In the genomic region with DNA sequence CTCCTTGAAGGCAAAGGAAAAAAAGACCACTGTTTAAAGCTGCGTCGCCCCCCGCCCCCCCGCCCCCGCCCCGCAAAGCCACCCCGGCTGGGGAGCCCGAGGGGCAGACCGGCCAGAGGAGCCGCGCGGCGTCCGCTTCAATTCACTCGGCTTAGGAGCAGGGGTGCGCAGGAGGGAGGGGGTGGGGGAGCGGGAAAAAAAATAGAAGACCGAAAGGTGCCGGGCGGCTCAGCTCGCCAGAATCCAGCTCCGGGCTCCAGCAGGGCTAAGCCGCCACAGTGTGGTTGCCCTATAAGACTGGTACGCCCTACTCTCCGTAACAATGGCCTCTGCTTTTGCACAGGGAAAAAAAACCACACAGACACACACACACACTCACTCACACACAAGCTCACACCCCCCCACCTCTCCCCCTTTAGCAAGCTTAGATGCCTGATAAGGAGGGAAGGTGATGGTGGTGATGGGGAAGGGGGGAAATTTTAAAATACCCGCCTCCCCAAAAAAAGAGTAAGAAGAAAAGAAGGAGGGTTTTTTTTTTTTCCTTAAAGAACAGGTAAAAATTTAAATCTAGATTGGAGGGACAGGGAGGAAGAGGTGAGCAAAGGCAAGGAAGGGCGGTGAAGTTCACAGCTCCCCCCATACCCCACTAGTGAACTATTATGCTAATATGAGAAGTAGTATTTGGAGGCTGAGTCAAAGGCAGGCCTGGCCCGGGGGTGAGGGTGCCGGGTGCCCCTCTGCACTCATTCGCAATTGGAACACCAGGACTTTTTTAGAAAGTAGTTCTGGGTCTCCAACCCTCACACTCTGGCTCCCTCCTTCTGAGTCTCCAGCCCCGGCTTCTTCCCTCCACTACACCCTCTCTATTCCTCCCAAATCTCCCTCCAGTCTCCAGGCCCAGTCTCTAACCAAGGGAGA, we compare ENCODE assay signal across 8 cellular contexts. TPM values are rescaled to one million over a fixed set of nuclear protein-coding genes. Genes with fewer than 3 reads are reported as not detected.
DNase-seq lines count a peak whose midpoint lies in the region; ATAC-seq, FAIRE-seq and TF ChIP-seq lines count a peak whose summit lies in the region.

No MANE protein-coding gene starts in this region.

- H3K4me3 ChIP-seq in adrenal gland: peak overlapping the region in 2 of 4 donors; percentile 29 to 60
- no peak overlapping the region for H3K4me3 ChIP-seq in HepG2 (replicated peaks in 1 of 3; ENCODE audit: insufficient read depth in 1 of 3, low read depth in 2 of 3, low read length in 3 of 3)
- H3K4me3 ChIP-seq in uterus: peak overlapping the region; percentile 35 to 40

- H3K4me1 Mint-ChIP-seq in activated naive CD4-positive, alpha-beta T cell treated with anti-CD3 and anti-CD28 coated beads for 36 hours (ENCODE audit: low read depth): peaks cover 6% of the 10 kb centered on the region

- TF ChIP-seq EP300 in HepG2 (IDR thresholded peaks at IDR 0.05; ENCODE audit: low read depth in 2 of 2, low read length in 2 of 2) (no peak), HepG2 (CRISPR knock-in tag; IDR thresholded peaks at IDR 0.05; ENCODE audit: borderline replicate concordance) (no peak)

- DNase-seq in activated naive CD4-positive, alpha-beta T cell treated with anti-CD3 and anti-CD28 coated beads for 36 hours: peak; percentile 31
- no peak for DNase-seq in activated naive CD4-positive, alpha-beta T cell treated with anti-CD3 and anti-CD28 coated beads, Interleukin-2, amount 50 U/mL, for 16 hours
- DNase-seq in adrenal gland (peak in 3 of 7 donors; percentile 38 to 56 (median 53)), HepG2 (ENCODE audit: low spot score) (no peak), uterus (no peak), epidermal melanocyte (ENCODE audit: insufficient read length, low spot score) (no peak), omental fat pad (ENCODE audit: low spot score) (no peak)

- 13 to 29% (median 20%) methylated on average over 15 to 31 of the region's 31 CpGs for WGBS in adrenal gland, 4 donors
- 16% methylated on average over 31 of the region's 31 CpGs for WGBS in HepG2 (ENCODE audit: low lambda C conversion rate)

- peaks cover 7% of the 10 kb centered on the region for H3K27me3 Mint-ChIP-seq in activated naive CD4-positive, alpha-beta T cell treated with anti-CD3 and anti-CD28 coated beads for 36 hours (ENCODE audit: low read depth)

- POLR2A ChIA-PET in HepG2 (lab: Yijun Ruan, JAX): no interaction called here

- no peak overlapping the region for H2AFZ ChIP-seq in HepG2 (ENCODE audit: low read length)

- H3K79me2 ChIP-seq in HepG2 (ENCODE audit: insufficient read depth, low read length): no peaks in the 10 kb centered on the region

- TF ChIP-seq CTCF in adrenal gland (IDR thresholded peaks at IDR 0.05) (no peak), HepG2 (CRISPR knock-in tag; IDR thresholded peaks at IDR 0.05) (no peak), uterus (IDR thresholded peaks at IDR 0.05) (no peak), omental fat pad (IDR thresholded peaks at IDR 0.05) (no peak)

- H3K27ac ChIP-seq in adrenal gland (peak overlapping the region in 4 of 5 donors; percentile 30 to 89 (median 74)), HepG2 (ENCODE audit: extremely low read length, insufficient read depth, low read length) (no peak overlapping the region), uterus (peak overlapping the region; percentile 67 to 86)

- no peaks in the 10 kb centered on the region for H3K9me3 Mint-ChIP-seq in activated naive CD4-positive, alpha-beta T cell treated with anti-CD3 and anti-CD28 coated beads for 36 hours

- intact Hi-C loops in activated naive CD4-positive, alpha-beta T cell treated with anti-CD3 and anti-CD28 coated beads for 36 hours (cut with micrococcal nuclease): loop anchor here (1.0 kb wide), 1 partner anchor 43 kb away; no protein-coding TSS in a partner anchor
- intact Hi-C loops in adrenal gland (cut with DNase I) (no loop called here), HepG2 (cut with micrococcal nuclease; ENCODE audit: unreplicated experiment) (no loop called here), uterus (cut with DNase I; ENCODE audit: low total_unique reads) (no loop called here)

- no peak for TF ChIP-seq POLR2A in adrenal gland (IDR thresholded peaks at IDR 0.05)
- no peak for TF ChIP-seq POLR2A in HepG2 (IDR thresholded peaks at IDR 0.05; ENCODE audit: insufficient read depth in 1 of 2, low read depth in 2 of 2, low read length in 2 of 2)
- no peak for TF ChIP-seq POLR2A in uterus (IDR thresholded peaks at IDR 0.05)

- H3K4me3 Mint-ChIP-seq in activated naive CD4-positive, alpha-beta T cell treated with anti-CD3 and anti-CD28 coated beads for 36 hours: peak overlapping the region; percentile 82

- no peaks in the 10 kb centered on the region for H3K36me3 Mint-ChIP-seq in activated naive CD4-positive, alpha-beta T cell treated with anti-CD3 and anti-CD28 coated beads for 36 hours (ENCODE audit: low read depth)

- no peak overlapping the region for H3K4me2 ChIP-seq in HepG2 (ENCODE audit: low read depth, low read length)

- TF ChIP-seq RAD21 in HepG2 (CRISPR knock-in tag; IDR thresholded peaks at IDR 0.05): no peak

- no peak overlapping the region for H3K27ac Mint-ChIP-seq in activated naive CD4-positive, alpha-beta T cell treated with anti-CD3 and anti-CD28 coated beads for 36 hours

- no peaks in the 10 kb centered on the region; the same call in 1 of the 2 replicates for H4K20me1 ChIP-seq in HepG2 (ENCODE audit: insufficient read depth, low read length)

- no peak overlapping the region for H3K9ac ChIP-seq in HepG2 (ENCODE audit: insufficient read depth, low read depth, low read length)

- FAIRE-seq in HepG2 (lab: Jason Lieb, UNC): no peak

- no peaks in the 10 kb centered on the region for H3K36me3 ChIP-seq in adrenal gland (replicated peaks in 1 of 2)
- no peaks in the 10 kb centered on the region for H3K36me3 ChIP-seq in HepG2 (replicated peaks in 1 of 2; ENCODE audit: control insufficient read depth in 1 of 2, insufficient read depth in 2 of 2, low read length in 2 of 2)
- no peaks in the 10 kb centered on the region for H3K36me3 ChIP-seq in uterus

- H3K9me3 ChIP-seq in adrenal gland (replicated peaks in 1 of 3): no peaks in the 10 kb centered on the region
- no peaks in the 10 kb centered on the region for H3K9me3 ChIP-seq in HepG2 (ENCODE audit: low read length)
- no peaks in the 10 kb centered on the region for H3K9me3 ChIP-seq in uterus

- no TSS peak for BruUV-seq in HepG2 (replicated peaks; lab: Mats Ljungman, UMichigan)

- in situ Hi-C loops in HepG2 (cut with HindIII; ENCODE audit: extremely low pct_ligation_motif_present, low pct_unique_long_range_greater_than_20kb): no loop called here

- H3K27me3 ChIP-seq in adrenal gland (no peaks in the 10 kb centered on the region), HepG2 (ENCODE audit: control insufficient read depth in 1 of 2, insufficient read depth in 2 of 2, low read length in 2 of 2) (peaks cover 39 to 95% of the 10 kb centered on the region in 2 experiments), uterus (no peaks in the 10 kb centered on the region)

- CTCF ChIA-PET in activated naive CD4-positive, alpha-beta T cell treated with anti-CD3 and anti-CD28 coated beads for 36 hours (lab: Charles Lee): interaction anchor here (1.0 to 2.7 kb wide), 3 partner anchors 8 to 65 kb away, joined by 3 to 9 read pairs (median 3); no protein-coding TSS in a partner anchor
- CTCF ChIA-PET in HepG2 (lab: Yijun Ruan, JAX; ENCODE audit: low intra/inter-chr PET ratio, low total read pairs): no interaction called here

- H3K4me1 ChIP-seq in adrenal gland (replicated peaks in 1 of 2) (peaks cover 0 to 39% of the 10 kb centered on the region in 2 donors), HepG2 (ENCODE audit: insufficient read depth, low read length) (no peaks in the 10 kb centered on the region), uterus (peaks cover 3 to 8% of the 10 kb centered on the region in 2 donors)

- ATAC-seq in HepG2 (no peak), HG03432 (IDR thresholded peaks at IDR 0.05; ENCODE audit: unreplicated experiment) (no peak), omental fat pad (ENCODE audit: low FRiP score) (no peak)

RNA-seq across cellular contexts. Expression of gene HOXB2, which starts 11.0 kb away (rescaled TPM):
- total RNA-seq in activated naive CD4-positive, alpha-beta T cell treated with anti-CD3 and anti-CD28 coated beads for 36 hours: 10 to 100 TPM; 15.6 to 18.2 TPM
- total RNA-seq in adrenal gland (10 to 100 TPM; 10.6 to 61.1 (median 29.0) TPM), HepG2 (2016; rRNA removed; fragmentation: Illumina TruSeq; extraction: Trizol) (not detected in 2 replicates), uterus (10 to 100 TPM in 3 of 4 donors, 1 to 10 TPM in 1; 4.6 to 24.4 (median 17.4) TPM), omental fat pad (10 to 100 TPM in 3 of 4 donors, 1 to 10 TPM in 1; 9.7 to 35.2 (median 16.3) TPM)
- polyA plus RNA-seq in adrenal gland (10 to 100 TPM; 17.9 to 73.6 (median 24.2) TPM), HepG2 (2011; rRNA removed) (not detected in 2 replicates)
- total RNA-seq in HepG2 (2016; cell fraction: cytosol; rRNA removed; fragmentation: Illumina TruSeq; extraction: Trizol; ENCODE audit: low read depth): not detected in 2 replicates
- not detected in 2 replicates for total RNA-seq in HepG2 (2016; cell fraction: insoluble cytoplasmic fraction; rRNA removed; fragmentation: Illumina TruSeq; extraction: Trizol)
- total RNA-seq in HepG2 (2016; cell fraction: membrane; rRNA removed; fragmentation: Illumina TruSeq; extraction: Trizol): not detected in 2 replicates
- not detected in 2 replicates for total RNA-seq in HepG2 (2016; cell fraction: nucleus; rRNA removed; fragmentation: Illumina TruSeq; extraction: Trizol)
- not detected in 2 replicates for polyA plus RNA-seq in HepG2 (2011; cell fraction: cytosol; rRNA removed)
- polyA plus RNA-seq in HepG2 (2011; cell fraction: nucleus; rRNA removed): not detected in 2 replicates
- polyA plus RNA-seq in HepG2 (2012): not detected in 2 replicates
- not detected in 2 replicates for polyA plus RNA-seq in HepG2 (2016; cell fraction: cytosol; fragmentation: Illumina TruSeq; extraction: Trizol; ENCODE audit: low read depth)
- not detected in 2 replicates for polyA plus RNA-seq in HepG2 (2016; cell fraction: insoluble cytoplasmic fraction; fragmentation: Illumina TruSeq; extraction: Trizol; ENCODE audit: low read depth)
- not detected in 2 replicates for polyA plus RNA-seq in HepG2 (2016; cell fraction: membrane; fragmentation: Illumina TruSeq; extraction: Trizol; ENCODE audit: low read depth)
- not detected in 2 replicates for polyA plus RNA-seq in HepG2 (2016; cell fraction: nucleus; fragmentation: Illumina TruSeq; extraction: Trizol; ENCODE audit: insufficient read depth, low read depth)
- polyA minus RNA-seq in HepG2 (2011; rRNA and poly(A)+ RNA removed; ENCODE audit: low replicate concordance): 0.28 TPM in 1 of 2 replicates, not detected in the other
- not detected in 2 replicates for polyA minus RNA-seq in HepG2 (2011; cell fraction: cytosol; rRNA and poly(A)+ RNA removed)
- not detected in 2 replicates for polyA minus RNA-seq in HepG2 (2011; cell fraction: nucleus; rRNA and poly(A)+ RNA removed)

RNA-seq across cellular contexts. Expression of gene HOXB4, which starts 22.3 kb away (rescaled TPM):
- total RNA-seq in activated naive CD4-positive, alpha-beta T cell treated with anti-CD3 and anti-CD28 coated beads for 36 hours: 1 to 10 TPM; 2.3 to 2.5 TPM
- total RNA-seq in adrenal gland: 1 to 10 TPM; 1.7 to 9.8 (median 3.3) TPM
- 1 to 10 TPM; 3.1 to 4.7 (median 4.5) TPM for polyA plus RNA-seq in adrenal gland
- total RNA-seq in HepG2 (2016; rRNA removed; fragmentation: Illumina TruSeq; extraction: Trizol): not detected in 2 replicates
- total RNA-seq in HepG2 (2016; cell fraction: cytosol; rRNA removed; fragmentation: Illumina TruSeq; extraction: Trizol; ENCODE audit: low read depth): not detected in 2 replicates
- not detected in 2 replicates for total RNA-seq in HepG2 (2016; cell fraction: insoluble cytoplasmic fraction; rRNA removed; fragmentation: Illumina TruSeq; extraction: Trizol)
- not detected in 2 replicates for total RNA-seq in HepG2 (2016; cell fraction: membrane; rRNA removed; fragmentation: Illumina TruSeq; extraction: Trizol)
- total RNA-seq in HepG2 (2016; cell fraction: nucleus; rRNA removed; fragmentation: Illumina TruSeq; extraction: Trizol): not detected in 2 replicates
- polyA plus RNA-seq in HepG2 (2011; rRNA removed): not detected in 2 replicates
- polyA plus RNA-seq in HepG2 (2011; cell fraction: cytosol; rRNA removed): not detected in 2 replicates
- not detected in 2 replicates for polyA plus RNA-seq in HepG2 (2011; cell fraction: nucleus; rRNA removed)
- polyA plus RNA-seq in HepG2 (2012): not detected in 2 replicates
- not detected in 2 replicates for polyA plus RNA-seq in HepG2 (2016; cell fraction: cytosol; fragmentation: Illumina TruSeq; extraction: Trizol; ENCODE audit: low read depth)
- not detected in 2 replicates for polyA plus RNA-seq in HepG2 (2016; cell fraction: insoluble cytoplasmic fraction; fragmentation: Illumina TruSeq; extraction: Trizol; ENCODE audit: low read depth)
- polyA plus RNA-seq in HepG2 (2016; cell fraction: membrane; fragmentation: Illumina TruSeq; extraction: Trizol; ENCODE audit: low read depth): not detected in 2 replicates
- not detected in 2 replicates for polyA plus RNA-seq in HepG2 (2016; cell fraction: nucleus; fragmentation: Illumina TruSeq; extraction: Trizol; ENCODE audit: insufficient read depth, low read depth)
- 0.04 and 0.49 TPM in 2 replicates for polyA minus RNA-seq in HepG2 (2011; rRNA and poly(A)+ RNA removed; ENCODE audit: low replicate concordance)
- polyA minus RNA-seq in HepG2 (2011; cell fraction: cytosol; rRNA and poly(A)+ RNA removed): not detected in 2 replicates
- not detected in 2 replicates for polyA minus RNA-seq in HepG2 (2011; cell fraction: nucleus; rRNA and poly(A)+ RNA removed)
- 1 to 10 TPM in 2 of 4 donors, under 1 TPM in 1, not detected in 1; 0.88 to 6.9 (median 5.5) TPM for total RNA-seq in uterus
- total RNA-seq in omental fat pad: 1 to 10 TPM; 1.6 to 8.7 (median 3.4) TPM

RNA-seq across cellular contexts. Expression of gene HOXB1, which starts 25.1 kb away (rescaled TPM):
- total RNA-seq in activated naive CD4-positive, alpha-beta T cell treated with anti-CD3 and anti-CD28 coated beads for 36 hours: not detected
- not detected for total RNA-seq in adrenal gland
- not detected for polyA plus RNA-seq in adrenal gland
- not detected in 2 replicates for total RNA-seq in HepG2 (2016; rRNA removed; fragmentation: Illumina TruSeq; extraction: Trizol)
- not detected in 2 replicates for total RNA-seq in HepG2 (2016; cell fraction: cytosol; rRNA removed; fragmentation: Illumina TruSeq; extraction: Trizol; ENCODE audit: low read depth)
- total RNA-seq in HepG2 (2016; cell fraction: insoluble cytoplasmic fraction; rRNA removed; fragmentation: Illumina TruSeq; extraction: Trizol): not detected in 2 replicates
- total RNA-seq in HepG2 (2016; cell fraction: membrane; rRNA removed; fragmentation: Illumina TruSeq; extraction: Trizol): not detected in 2 replicates
- total RNA-seq in HepG2 (2016; cell fraction: nucleus; rRNA removed; fragmentation: Illumina TruSeq; extraction: Trizol): not detected in 2 replicates
- not detected in 2 replicates for polyA plus RNA-seq in HepG2 (2011; rRNA removed)
- not detected in 2 replicates for polyA plus RNA-seq in HepG2 (2011; cell fraction: cytosol; rRNA removed)
- polyA plus RNA-seq in HepG2 (2011; cell fraction: nucleus; rRNA removed): not detected in 2 replicates
- polyA plus RNA-seq in HepG2 (2012): not detected in 2 replicates
- polyA plus RNA-seq in HepG2 (2016; cell fraction: cytosol; fragmentation: Illumina TruSeq; extraction: Trizol; ENCODE audit: low read depth): not detected in 2 replicates
- polyA plus RNA-seq in HepG2 (2016; cell fraction: insoluble cytoplasmic fraction; fragmentation: Illumina TruSeq; extraction: Trizol; ENCODE audit: low read depth): not detected in 2 replicates
- polyA plus RNA-seq in HepG2 (2016; cell fraction: membrane; fragmentation: Illumina TruSeq; extraction: Trizol; ENCODE audit: low read depth): not detected in 2 replicates
- polyA plus RNA-seq in HepG2 (2016; cell fraction: nucleus; fragmentation: Illumina TruSeq; extraction: Trizol; ENCODE audit: insufficient read depth, low read depth): not detected in 2 replicates
- polyA minus RNA-seq in HepG2 (2011; rRNA and poly(A)+ RNA removed; ENCODE audit: low replicate concordance): not detected in 2 replicates
- polyA minus RNA-seq in HepG2 (2011; cell fraction: cytosol; rRNA and poly(A)+ RNA removed): not detected in 2 replicates
- polyA minus RNA-seq in HepG2 (2011; cell fraction: nucleus; rRNA and poly(A)+ RNA removed): not detected in 2 replicates
- total RNA-seq in uterus: not detected
- not detected for total RNA-seq in omental fat pad

RNA-seq across cellular contexts. Expression of gene HOXB3, which starts 34.2 kb away (rescaled TPM):
- 1 to 10 TPM; 2.0 TPM for total RNA-seq in activated naive CD4-positive, alpha-beta T cell treated with anti-CD3 and anti-CD28 coated beads for 36 hours
- total RNA-seq in adrenal gland: 10 to 100 TPM in 4 of 8 donors, 1 to 10 TPM in 4; 2.3 to 18.8 (median 8.8) TPM
- 10 to 100 TPM in 2 of 3 donors, 1 to 10 TPM in 1; 3.3 to 28.8 (median 11.4) TPM for polyA plus RNA-seq in adrenal gland
- total RNA-seq in HepG2 (2016; rRNA removed; fragmentation: Illumina TruSeq; extraction: Trizol): not detected in 2 replicates
- not detected in 2 replicates for total RNA-seq in HepG2 (2016; cell fraction: cytosol; rRNA removed; fragmentation: Illumina TruSeq; extraction: Trizol; ENCODE audit: low read depth)
- not detected in 2 replicates for total RNA-seq in HepG2 (2016; cell fraction: insoluble cytoplasmic fraction; rRNA removed; fragmentation: Illumina TruSeq; extraction: Trizol)
- not detected in 2 replicates for total RNA-seq in HepG2 (2016; cell fraction: membrane; rRNA removed; fragmentation: Illumina TruSeq; extraction: Trizol)
- total RNA-seq in HepG2 (2016; cell fraction: nucleus; rRNA removed; fragmentation: Illumina TruSeq; extraction: Trizol): not detected in 2 replicates
- polyA plus RNA-seq in HepG2 (2011; rRNA removed): not detected in 2 replicates
- not detected in 2 replicates for polyA plus RNA-seq in HepG2 (2011; cell fraction: cytosol; rRNA removed)
- polyA plus RNA-seq in HepG2 (2011; cell fraction: nucleus; rRNA removed): 0.28 TPM in 1 of 2 replicates, not detected in the other
- polyA plus RNA-seq in HepG2 (2012): not detected in 2 replicates
- not detected in 2 replicates for polyA plus RNA-seq in HepG2 (2016; cell fraction: cytosol; fragmentation: Illumina TruSeq; extraction: Trizol; ENCODE audit: low read depth)
- not detected in 2 replicates for polyA plus RNA-seq in HepG2 (2016; cell fraction: insoluble cytoplasmic fraction; fragmentation: Illumina TruSeq; extraction: Trizol; ENCODE audit: low read depth)
- not detected in 2 replicates for polyA plus RNA-seq in HepG2 (2016; cell fraction: membrane; fragmentation: Illumina TruSeq; extraction: Trizol; ENCODE audit: low read depth)
- not detected in 2 replicates for polyA plus RNA-seq in HepG2 (2016; cell fraction: nucleus; fragmentation: Illumina TruSeq; extraction: Trizol; ENCODE audit: insufficient read depth, low read depth)
- 2.3 TPM in 1 of 2 replicates, not detected in the other for polyA minus RNA-seq in HepG2 (2011; rRNA and poly(A)+ RNA removed; ENCODE audit: low replicate concordance)
- polyA minus RNA-seq in HepG2 (2011; cell fraction: cytosol; rRNA and poly(A)+ RNA removed): not detected in 2 replicates
- not detected in 2 replicates for polyA minus RNA-seq in HepG2 (2011; cell fraction: nucleus; rRNA and poly(A)+ RNA removed)
- 10 to 100 TPM; 10.6 to 30.0 (median 18.0) TPM for total RNA-seq in uterus
- 10 to 100 TPM in 2 of 4 donors, 1 to 10 TPM in 2; 4.8 to 30.3 (median 10.6) TPM for total RNA-seq in omental fat pad

RNA-seq across cellular contexts. Expression of gene HOXB5, which starts 37.7 kb away (rescaled TPM):
- total RNA-seq in activated naive CD4-positive, alpha-beta T cell treated with anti-CD3 and anti-CD28 coated beads for 36 hours: not detected
- total RNA-seq in adrenal gland (1 to 10 TPM in 6 of 8 donors, under 1 TPM in 2; 0.12 to 4.8 (median 2.7) TPM), HepG2 (2016; rRNA removed; fragmentation: Illumina TruSeq; extraction: Trizol) (not detected in 2 replicates), uterus (1 to 10 TPM in 1 of 4 donors, under 1 TPM in 2, not detected in 1; 0.55 to 2.5 (median 0.59) TPM), omental fat pad (1 to 10 TPM in 2 of 4 donors, under 1 TPM in 2; 0.72 to 3.3 (median 1.4) TPM)
- polyA plus RNA-seq in adrenal gland (10 to 100 TPM in 1 of 3 donors, 1 to 10 TPM in 2; 4.2 to 10.5 (median 5.6) TPM), HepG2 (2011; rRNA removed) (not detected in 2 replicates)
- not detected in 2 replicates for total RNA-seq in HepG2 (2016; cell fraction: cytosol; rRNA removed; fragmentation: Illumina TruSeq; extraction: Trizol; ENCODE audit: low read depth)
- total RNA-seq in HepG2 (2016; cell fraction: insoluble cytoplasmic fraction; rRNA removed; fragmentation: Illumina TruSeq; extraction: Trizol): not detected in 2 replicates
- total RNA-seq in HepG2 (2016; cell fraction: membrane; rRNA removed; fragmentation: Illumina TruSeq; extraction: Trizol): not detected in 2 replicates
- total RNA-seq in HepG2 (2016; cell fraction: nucleus; rRNA removed; fragmentation: Illumina TruSeq; extraction: Trizol): not detected in 2 replicates
- not detected in 2 replicates for polyA plus RNA-seq in HepG2 (2011; cell fraction: cytosol; rRNA removed)
- polyA plus RNA-seq in HepG2 (2011; cell fraction: nucleus; rRNA removed): not detected in 2 replicates
- polyA plus RNA-seq in HepG2 (2012): not detected in 2 replicates
- not detected in 2 replicates for polyA plus RNA-seq in HepG2 (2016; cell fraction: cytosol; fragmentation: Illumina TruSeq; extraction: Trizol; ENCODE audit: low read depth)
- not detected in 2 replicates for polyA plus RNA-seq in HepG2 (2016; cell fraction: insoluble cytoplasmic fraction; fragmentation: Illumina TruSeq; extraction: Trizol; ENCODE audit: low read depth)
- polyA plus RNA-seq in HepG2 (2016; cell fraction: membrane; fragmentation: Illumina TruSeq; extraction: Trizol; ENCODE audit: low read depth): not detected in 2 replicates
- polyA plus RNA-seq in HepG2 (2016; cell fraction: nucleus; fragmentation: Illumina TruSeq; extraction: Trizol; ENCODE audit: insufficient read depth, low read depth): not detected in 2 replicates
- 0.49 TPM in 1 of 2 replicates, not detected in the other for polyA minus RNA-seq in HepG2 (2011; rRNA and poly(A)+ RNA removed; ENCODE audit: low replicate concordance)
- not detected in 2 replicates for polyA minus RNA-seq in HepG2 (2011; cell fraction: cytosol; rRNA and poly(A)+ RNA removed)
- not detected in 2 replicates for polyA minus RNA-seq in HepG2 (2011; cell fraction: nucleus; rRNA and poly(A)+ RNA removed)

Comparison
In these comparisons a context has a peak if more than half of its experiments do, and no peak if none do; other contexts are left out.
1. H3K4me3 ChIP-seq: peak in uterus (2 of 2); none in HepG2 (0 of 3).
2. RNA of gene HOXB2, which starts 11.0 kb away (total RNA-seq): 10.6 to 61.1 TPM in adrenal gland, 9.7 to 35.2 TPM in omental fat pad, 4.6 to 24.4 TPM in uterus and 15.6 to 18.2 TPM in activated naive CD4-positive, alpha-beta T cell treated with anti-CD3 and anti-CD28 coated beads for 36 hours; not detected in HepG2; every median in the first group is over 4 times any median in the second.